In genomic region chr22:20766530-20766929, GRCh38 we compare ENCODE assay signal across 28 cellular contexts. TPM values are rescaled to one million over a fixed set of nuclear protein-coding genes. Genes with fewer than 3 reads are reported as not detected.
"Had no signal": no experiment of that assay in that cellular context is flagged by ENCODE, and none has a peak within 500 bp of the region (broad histone marks: within the 10 kb centered on the region; RNA-seq: fewer than 3 reads in every experiment).

No MANE protein-coding gene starts in this region.

- H3K4me3 ChIP-seq: stomach, suprapubic skin, testis, thoracic aorta, thyroid gland, tibial artery, tibial nerve, transverse colon, upper lobe of left lung, upper lobe of right lung, uterus, vagina had no signal

- H3K9me3 ChIP-seq: stomach, suprapubic skin, testis, thoracic aorta, thyroid gland, tibial artery, tibial nerve, transverse colon, upper lobe of left lung, upper lobe of right lung, uterus, vagina had no signal

- H3K36me3 ChIP-seq: uterus had no signal

- H3K27ac Mint-ChIP-seq: stimulated activated memory B cell treated with anti-CD40 and anti-IgM and Interleukin-4, amounts not matched to agents 10 μg/mL and 1 μg/mL and 100 μg/mL, for 72 hours; stimulated activated naive B cell treated with anti-CD40 and anti-IgM and Interleukin-4, amounts not matched to agents 10 μg/mL and 1 μg/mL and 100 μg/mL, for 72 hours; stimulated activated naive CD8-positive, alpha-beta T cell treated with anti-CD3 and anti-CD28 coated beads, Interleukin-15, amount 100 ng/mL, for 72 hours; stimulated activated naive CD8-positive, alpha-beta T cell treated with anti-CD3 and anti-CD28 coated beads, Interleukin-15, Interleukin-2, amounts not matched to agents 100 ng/mL and 50 ng/mL, for 24 hours; type B pancreatic cell had no signal

- H3K27ac ChIP-seq: stomach, suprapubic skin, testis, thoracic aorta, thyroid gland, tibial artery, tibial nerve, transverse colon, upper lobe of left lung, upper lobe of right lung, uterus, vagina had no signal

- H3K27me3 Mint-ChIP-seq: stimulated activated memory B cell treated with anti-CD40 and anti-IgM and Interleukin-4, amounts not matched to agents 10 μg/mL and 1 μg/mL and 100 μg/mL, for 72 hours; stimulated activated naive B cell treated with anti-CD40 and anti-IgM and Interleukin-4, amounts not matched to agents 10 μg/mL and 1 μg/mL and 100 μg/mL, for 72 hours; stimulated activated naive CD8-positive, alpha-beta T cell treated with anti-CD3 and anti-CD28 coated beads, Interleukin-15, amount 100 ng/mL, for 72 hours; stimulated activated naive CD8-positive, alpha-beta T cell treated with anti-CD3 and anti-CD28 coated beads, Interleukin-15, Interleukin-2, amounts not matched to agents 100 ng/mL and 50 ng/mL, for 24 hours; type B pancreatic cell had no signal

- FAIRE-seq: urothelium cell line had no signal

- H3K9me3 Mint-ChIP-seq: stimulated activated effector memory CD8-positive, alpha-beta T cell treated with anti-CD3 and anti-CD28 coated beads, Interleukin-12 subunit alpha, Interleukin-12 subunit beta, amount 100 ng/mL, for 72 hours; stimulated activated memory B cell treated with anti-CD40 and anti-IgM and Interleukin-4, amounts not matched to agents 10 μg/mL and 1 μg/mL and 100 μg/mL, for 72 hours; stimulated activated naive B cell treated with anti-CD40 and anti-IgM and Interleukin-4, amounts not matched to agents 10 μg/mL and 1 μg/mL and 100 μg/mL, for 72 hours; stimulated activated naive CD8-positive, alpha-beta T cell treated with anti-CD3 and anti-CD28 coated beads, Interleukin-15, amount 100 ng/mL, for 72 hours; stimulated activated naive CD8-positive, alpha-beta T cell treated with anti-CD3 and anti-CD28 coated beads, Interleukin-15, Interleukin-2, amounts not matched to agents 100 ng/mL and 50 ng/mL, for 24 hours; type B pancreatic cell had no signal

- H3K4me1 ChIP-seq: stomach, suprapubic skin, testis, thyroid gland, tibial artery, tibial nerve, transverse colon, upper lobe of left lung, upper lobe of right lung, uterus, vagina had no signal

- H3K4me3 Mint-ChIP-seq: stimulated activated effector memory CD8-positive, alpha-beta T cell treated with anti-CD3 and anti-CD28 coated beads, Interleukin-12 subunit alpha, Interleukin-12 subunit beta, amount 100 ng/mL, for 72 hours; stimulated activated memory B cell treated with anti-CD40 and anti-IgM and Interleukin-4, amounts not matched to agents 10 μg/mL and 1 μg/mL and 100 μg/mL, for 72 hours; stimulated activated naive B cell treated with anti-CD40 and anti-IgM and Interleukin-4, amounts not matched to agents 10 μg/mL and 1 μg/mL and 100 μg/mL, for 72 hours; stimulated activated naive CD8-positive, alpha-beta T cell treated with anti-CD3 and anti-CD28 coated beads, Interleukin-15, amount 100 ng/mL, for 72 hours; stimulated activated naive CD8-positive, alpha-beta T cell treated with anti-CD3 and anti-CD28 coated beads, Interleukin-15, Interleukin-2, amounts not matched to agents 100 ng/mL and 50 ng/mL, for 24 hours; type B pancreatic cell had no signal

- ATAC-seq: stimulated activated effector memory CD8-positive, alpha-beta T cell treated with anti-CD3 and anti-CD28 coated beads, Interleukin-12 subunit alpha, Interleukin-12 subunit beta, amount 100 ng/mL, for 72 hours; stimulated activated memory B cell treated with anti-CD40 and anti-IgM and Interleukin-4, amounts not matched to agents 10 μg/mL and 1 μg/mL and 100 μg/mL, for 72 hours; stimulated activated naive B cell treated with anti-CD40 and anti-IgM and Interleukin-4, amounts not matched to agents 10 μg/mL and 1 μg/mL and 100 μg/mL, for 72 hours; stimulated activated naive CD8-positive, alpha-beta T cell treated with anti-CD3 and anti-CD28 coated beads, Interleukin-15, amount 100 ng/mL, for 72 hours; stimulated activated naive CD8-positive, alpha-beta T cell treated with anti-CD3 and anti-CD28 coated beads, Interleukin-15, Interleukin-2, amounts not matched to agents 100 U/mL and 50 U/mL, for 24 hours had no signal

- DNase-seq: stimulated activated CD4-positive, alpha-beta T cell treated with anti-CD3 and anti-CD28 coated beads, Interleukin-2, amount 100 ng/mL, for 48 hours; stimulated activated CD4-positive, alpha-beta T cell treated with anti-CD3 and anti-CD28 coated beads, Interleukin-4, amount 100 ng/mL, for 1 hour; stimulated activated CD4-positive, alpha-beta T cell treated with anti-CD3 and anti-CD28 coated beads, Interleukin-4, amount 100 ng/mL, for 24 hours; stimulated activated CD4-positive, alpha-beta T cell treated with anti-CD3 and anti-CD28 coated beads, Interleukin-4, amount 100 ng/mL, for 4 hours; stimulated activated CD8-positive, alpha-beta memory T cell treated with anti-CD3 and anti-CD28 coated beads, Interleukin-4, amount 100 ng/mL, for 48 hours; stimulated activated naive B cell treated with anti-CD40 and anti-IgM and Interleukin-4, amounts not matched to agents 10 μg/mL and 1 μg/mL and 100 μg/mL, for 72 hours; stimulated activated naive CD4-positive, alpha-beta T cell; stimulated activated naive CD4-positive, alpha-beta T cell treated with Interleukin-2 at 50 U/mL for 16 hours; stimulated activated naive CD8-positive, alpha-beta T cell treated with anti-CD3 and anti-CD28 coated beads, Interleukin-15, amount 100 ng/mL, for 72 hours; stimulated activated naive CD8-positive, alpha-beta T cell treated with anti-CD3 and anti-CD28 coated beads, Interleukin-15, Interleukin-2, amounts not matched to agents 100 U/mL and 50 U/mL, for 24 hours; stomach; substantia nigra; testis; tibial artery; transverse colon; upper lobe of left lung; upper lobe of right lung; uterus had no signal

- H3K27me3 ChIP-seq: stomach, suprapubic skin, testis, thyroid gland, tibial artery, tibial nerve, transverse colon, upper lobe of left lung, upper lobe of right lung, uterus, vagina had no signal

RNA-seq across cellular contexts. Expression of gene SERPIND1, which starts 7.4 kb away (rescaled TPM):
- total RNA-seq: thoracic aorta, transverse colon, vagina had no signal
